In genomic region chr17:37358098-37358829, GRCh38 we compare ENCODE assay signal across 8 cellular contexts. TPM values are rescaled to one million over a fixed set of nuclear protein-coding genes. Genes with fewer than 3 reads are reported as not detected.
DNase-seq lines count a peak whose midpoint lies in the region; ATAC-seq and TF ChIP-seq lines count a peak whose summit lies in the region.

No MANE protein-coding gene starts in this region.

- intact Hi-C loops in spleen (cut with DNase I; ENCODE audit: low total_unique reads): no loop called here

- peaks cover 11 to 43% (median 26%) of the 10 kb centered on the region in 6 donors for H3K4me1 ChIP-seq in spleen

- peaks cover 21% of the 10 kb centered on the region for H3K4me1 Mint-ChIP-seq in T-helper 2 cell treated with Interferon-gamma antibody and Interleukin-4, amounts not matched to agents 5 μg/mL and 100 μg/mL, for 36 hours (ENCODE audit: low read depth)

- TF ChIP-seq POLR2A in NB4 (IDR thresholded peaks at IDR 0.05; ENCODE audit: extremely low read depth, insufficient read length): no peak
- TF ChIP-seq POLR2A in spleen (IDR thresholded peaks at IDR 0.05): no peak

- no peaks in the 10 kb centered on the region for H3K9me3 ChIP-seq in spleen

- no peaks in the 10 kb centered on the region for H3K27me3 Mint-ChIP-seq in T-helper 2 cell treated with Interferon-gamma antibody and Interleukin-4, amounts not matched to agents 5 μg/mL and 100 μg/mL, for 36 hours (ENCODE audit: low read depth)

- DNase-seq in DMS79 (lab: John Stamatoyannopoulos, UW) (peak; percentile 72), NB4 (ENCODE audit: low read depth) (peak; percentile 79), cerebellar cortex (ENCODE audit: low spot score) (peak; percentile 74), islet precursor cell (peak; percentile 94), spleen (peak; percentile 81)
- DNase-seq in T-helper 2 cell treated with Interferon-gamma antibody and Interleukin-4, amounts not matched to agents 5 μg/mL and 100 μg/mL, for 36 hours (ENCODE audit: low spot score): peak; percentile 33

- WGBS in spleen, 5 donors: 6 to 8% (median 7%) methylated on average over 13 to 21 of the region's 21 CpGs

- ATAC-seq in GM21786 (IDR thresholded peaks at IDR 0.05; ENCODE audit: unreplicated experiment) (peak; percentile 20), GM18519 (IDR thresholded peaks at IDR 0.05; ENCODE audit: low FRiP score, unreplicated experiment) (no peak)

- peak overlapping the region; percentile 44 to 87 (median 80) for H3K27ac ChIP-seq in spleen

- peak overlapping the region; percentile 87 for H3K4me3 ChIP-seq in NB4 (ENCODE audit: low read depth, low read length)
- peak overlapping the region; percentile 70 to 97 (median 89) for H3K4me3 ChIP-seq in spleen

- no peaks in the 10 kb centered on the region for H3K36me3 Mint-ChIP-seq in T-helper 2 cell treated with Interferon-gamma antibody and Interleukin-4, amounts not matched to agents 5 μg/mL and 100 μg/mL, for 36 hours (ENCODE audit: low read depth)

- TF ChIP-seq CTCF in NB4 (IDR thresholded peaks at IDR 0.05; ENCODE audit: low read depth, low read length) (no peak), spleen (IDR thresholded peaks at IDR 0.05 in 8 of 11, conservative IDR thresholded peaks at IDR 0.05 in 3 of 11) (no peak)

- H3K27ac Mint-ChIP-seq in T-helper 2 cell treated with Interferon-gamma antibody and Interleukin-4, amounts not matched to agents 5 μg/mL and 100 μg/mL, for 36 hours: peak overlapping the region; percentile 89

- H3K9me3 Mint-ChIP-seq in T-helper 2 cell treated with Interferon-gamma antibody and Interleukin-4, amounts not matched to agents 5 μg/mL and 100 μg/mL, for 36 hours: no peaks in the 10 kb centered on the region

- H3K4me3 Mint-ChIP-seq in T-helper 2 cell treated with Interferon-gamma antibody and Interleukin-4, amounts not matched to agents 5 μg/mL and 100 μg/mL, for 36 hours: peak overlapping the region; percentile 95

- peaks cover 0 to 7% (median 0%) of the 10 kb centered on the region in 6 donors for H3K36me3 ChIP-seq in spleen

- H3K27me3 ChIP-seq in spleen (replicated peaks in 1 of 7): no peaks in the 10 kb centered on the region

RNA-seq across cellular contexts. Expression of gene C17orf78, which starts 17.5 kb away (rescaled TPM):
- not detected for total RNA-seq in spleen
- not detected for polyA plus RNA-seq in spleen

RNA-seq across cellular contexts. Expression of gene ACACA, which starts 48.4 kb away (rescaled TPM):
- total RNA-seq in spleen: 10 to 100 TPM; 23.6 to 50.8 (median 32.2) TPM
- polyA plus RNA-seq in spleen: 1 to 10 TPM; 3.2 to 8.3 (median 4.8) TPM

RNA-seq across cellular contexts. Expression of gene TADA2A, which starts 48.4 kb away (rescaled TPM):
- total RNA-seq in spleen: 10 to 100 TPM; 13.7 to 31.8 (median 24.0) TPM
- polyA plus RNA-seq in spleen: 1 to 10 TPM; 7.8 to 9.4 (median 8.1) TPM

Comparison
In these comparisons a context has a peak if more than half of its experiments do, and no peak if none do; other contexts are left out.
1. DNase-seq: peak in every context shown above with its lines; median percentile 94 in islet precursor cell; 81 in spleen; 79 in NB4; 74 in cerebellar cortex; 72 in DMS79; 33 in T-helper 2 cell treated with Interferon-gamma antibody and Interleukin-4, amounts not matched to agents 5 μg/mL and 100 μg/mL, for 36 hours.